In the genomic region with DNA sequence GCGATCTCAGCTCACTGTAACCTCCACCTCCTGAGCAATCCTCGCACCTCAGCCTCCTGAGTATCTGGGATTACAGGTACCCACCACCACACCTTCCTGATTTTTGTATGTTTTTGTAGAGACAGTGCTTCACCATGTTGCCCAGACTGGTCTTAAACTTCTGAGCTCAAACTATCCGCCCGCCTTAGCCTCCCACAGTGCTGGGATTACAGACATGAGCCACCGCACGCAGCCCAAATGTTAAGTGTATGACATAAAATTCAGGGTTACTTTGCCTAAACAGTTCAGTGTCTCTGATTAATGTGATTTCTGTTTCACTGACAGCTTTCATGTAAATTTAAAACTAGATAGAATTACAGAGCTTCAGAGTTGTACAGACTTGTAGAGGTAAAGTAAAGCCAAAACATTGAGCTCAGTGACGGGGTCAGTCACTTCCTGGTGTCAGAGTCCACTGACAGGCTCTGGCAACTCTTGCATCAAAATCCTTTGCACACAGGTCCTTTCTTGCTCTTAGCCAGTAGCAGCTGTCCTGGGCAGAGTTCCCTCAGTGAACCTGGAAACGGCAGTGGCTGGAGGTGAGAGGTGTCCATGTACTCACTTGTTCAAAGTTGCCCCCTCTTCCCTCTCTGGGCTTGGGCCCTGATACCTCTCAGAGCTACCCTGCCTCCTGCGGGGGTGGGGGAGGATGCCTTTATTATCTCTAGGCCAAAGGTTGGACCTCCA, we compare ENCODE assay signal across 23 cellular contexts. TPM values are rescaled to one million over a fixed set of nuclear protein-coding genes. Genes with fewer than 3 reads are reported as not detected.
DNase-seq lines count a peak whose midpoint lies in the region; ATAC-seq and TF ChIP-seq lines count a peak whose summit lies in the region.
"Had no signal": no experiment of that assay in that cellular context is flagged by ENCODE, and none has a peak within 500 bp of the region (broad histone marks: within the 10 kb centered on the region; RNA-seq: fewer than 3 reads in every experiment).

No MANE protein-coding gene starts in this region.

- ATAC-seq in RWPE2 (ENCODE audit: low read depth), result 0 out of 3 replicates have a peak, but pooled peaks have one; percentile 31
- peak; percentile 94 to 96 (median 95) for ATAC-seq in right lobe of liver
- ATAC-seq in GM18907 (IDR thresholded peaks at IDR 0.05; ENCODE audit: unreplicated experiment), result no peak
- ATAC-seq: Right ventricle myocardium inferior, SK-N-SH treated with all-trans-retinoic acid at 6 μM for 48 hours had no signal

- intact Hi-C loops in esophagus muscularis mucosa (cut with DNase I), result no loop called here
- intact Hi-C loops in right lobe of liver (cut with DNase I), result no loop called here
- intact Hi-C loops in ascending aorta (cut with DNase I), result no loop called here

- no peak overlapping the region for H3K4me3 ChIP-seq in RWPE2 (ENCODE audit: severe bottlenecking)
- H3K4me3 ChIP-seq in esophagus muscularis mucosa, result no peak overlapping the region
- H3K4me3 ChIP-seq in right lobe of liver, result no peak overlapping the region
- H3K4me3 ChIP-seq in ascending aorta, result no peak overlapping the region
- H3K4me3 ChIP-seq: Peyer's patch, SJCRH30 had no signal

- H3K27ac ChIP-seq in RWPE2 (ENCODE audit: poor library complexity, severe bottlenecking) (no peak overlapping the region), esophagus muscularis mucosa (replicated peaks in 1 of 4) (no peak overlapping the region), right lobe of liver (peak overlapping the region; percentile 10 to 73 (median 52)), ascending aorta (no peak overlapping the region)
- H3K27ac ChIP-seq: Peyer's patch, SJCRH30 had no signal

- TF ChIP-seq CTCF in RWPE2 (IDR thresholded peaks at IDR 0.05; ENCODE audit: poor library complexity, severe bottlenecking) (no peak), esophagus muscularis mucosa (IDR thresholded peaks at IDR 0.05) (no peak), right lobe of liver (IDR thresholded peaks at IDR 0.05) (no peak), ascending aorta (IDR thresholded peaks at IDR 0.05) (no peak)

- DNase-seq in HuH-7 (ENCODE audit: low spot score) (peak; percentile 56), RWPE2 (ENCODE audit: low spot score) (no peak), esophagus muscularis mucosa (ENCODE audit: extremely low spot score) (peak; percentile 66), right lobe of liver (peak; percentile 49 to 90 (median 84)), NCI-H1694 treated with DMSO at 0.1 percent for 48 hours (lab: John Stamatoyannopoulos, UW) (no peak), GM19240 (ENCODE audit: insufficient read length, low spot score) (no peak), ascending aorta (ENCODE audit: low spot score in 2 of 2) (no peak)
- DNase-seq: 8988T, ACHN, BE2C, Calu3, DND-41, KBM-7, NCI-H1105, NCI-H2029, NCI-H446 treated with DMSO at 0.1 percent for 48 hours, NCI-H69, OCI-M1, SJCRH30 had no signal

- H3K9me3 ChIP-seq in RWPE2 (ENCODE audit: severe bottlenecking) (no peaks in the 10 kb centered on the region), esophagus muscularis mucosa (no peaks in the 10 kb centered on the region), right lobe of liver (no peaks in the 10 kb centered on the region), ascending aorta (no peaks in the 10 kb centered on the region)
- H3K9me3 ChIP-seq: BE2C, Peyer's patch, SJCRH30 had no signal

- peaks cover 7% of the 10 kb centered on the region for H3K4me1 ChIP-seq in RWPE2 (ENCODE audit: insufficient read depth, poor library complexity, severe bottlenecking)
- H3K4me1 ChIP-seq in esophagus muscularis mucosa, result no peaks in the 10 kb centered on the region
- peaks cover 0 to 43% (median 13%) of the 10 kb centered on the region in 4 donors for H3K4me1 ChIP-seq in right lobe of liver
- H3K4me1 ChIP-seq in ascending aorta, result no peaks in the 10 kb centered on the region
- H3K4me1 ChIP-seq: Peyer's patch, SJCRH30 had no signal

- TF ChIP-seq POLR2A in esophagus muscularis mucosa (IDR thresholded peaks at IDR 0.05; ENCODE audit: low read depth) (no peak), right lobe of liver (IDR thresholded peaks at IDR 0.05) (peak; percentile 32)

- H3K27me3 ChIP-seq in RWPE2 (ENCODE audit: insufficient read depth, poor library complexity, severe bottlenecking) (no peaks in the 10 kb centered on the region), esophagus muscularis mucosa (no peaks in the 10 kb centered on the region), right lobe of liver (no peaks in the 10 kb centered on the region), ascending aorta (no peaks in the 10 kb centered on the region)
- H3K27me3 ChIP-seq: BE2C, Peyer's patch, SJCRH30 had no signal

- 92% methylated on average over 9 of the region's 9 CpGs for WGBS in esophagus muscularis mucosa
- WGBS in right lobe of liver (ENCODE audit: insufficient coverage, low coverage, low lambda C conversion rate, missing lambda C conversion rate), result 42% methylated on average over 9 of the region's 9 CpGs

- H3K36me3 ChIP-seq in RWPE2 (ENCODE audit: low read depth) (no peaks in the 10 kb centered on the region), esophagus muscularis mucosa (peaks cover 0 to 5% (median 0%) of the 10 kb centered on the region in 4 donors), right lobe of liver (no peaks in the 10 kb centered on the region), ascending aorta (peaks cover 0 to 3% of the 10 kb centered on the region in 2 donors)
- H3K36me3 ChIP-seq: BE2C, Peyer's patch, SJCRH30 had no signal

- TF ChIP-seq EP300 in esophagus muscularis mucosa (IDR thresholded peaks at IDR 0.05), result no peak

RNA-seq across cellular contexts. Expression of a gene that starts 33.7 kb away (rescaled TPM):
- total RNA-seq in esophagus muscularis mucosa, result 10 to 100 TPM; 18.4 to 30.3 (median 27.9) TPM
- total RNA-seq in right lobe of liver, result 10 to 100 TPM; 36.5 to 53.4 (median 42.3) TPM
- 7.0 TPM for total RNA-seq in ascending aorta

Comparison
In these comparisons a context has a peak if more than half of its experiments do, and no peak if none do; other contexts are left out.
1. DNase-seq: peak in HuH-7 (single experiment), esophagus muscularis mucosa (single experiment) and right lobe of liver (3 of 3); none in RWPE2 (single experiment), NCI-H1694 treated with DMSO at 0.1 percent for 48 hours (single experiment), GM19240 (single experiment) and ascending aorta (0 of 2).
2. H3K27ac ChIP-seq: peak in right lobe of liver (3 of 3); none in RWPE2 (single experiment), esophagus muscularis mucosa (0 of 4) and ascending aorta (0 of 2).